Comparison of ENCODE assay signal across 2 cellular contexts in the genomic region with DNA sequence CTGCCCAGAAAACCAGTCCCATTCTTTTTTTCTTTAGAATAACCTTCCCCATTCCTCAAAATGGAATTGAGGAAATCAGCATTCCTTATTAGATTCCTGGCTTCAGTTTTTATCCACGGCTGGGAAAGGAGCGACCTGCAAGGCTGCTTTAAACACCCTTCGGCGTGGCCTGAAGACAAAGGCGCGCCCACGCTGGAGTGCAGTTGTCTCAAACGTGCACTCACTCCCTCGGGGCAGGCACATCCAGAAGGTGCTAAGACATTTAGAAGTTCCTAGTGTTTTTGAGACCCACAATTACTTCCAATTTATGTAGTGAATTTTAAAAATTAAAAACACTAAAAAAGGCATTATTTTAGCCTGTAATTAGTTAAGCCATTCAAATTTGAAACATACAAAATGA. TPM values are rescaled to one million over a fixed set of nuclear protein-coding genes. Genes with fewer than 3 reads are reported as not detected.
"Had no signal": no experiment of that assay in that cellular context is flagged by ENCODE, and none has a peak within 500 bp of the region (broad histone marks: within the 10 kb centered on the region; RNA-seq: fewer than 3 reads in every experiment).

No MANE protein-coding gene starts in this region.

RNA-seq across cellular contexts. Expression of a gene that starts 31.6 kb away (rescaled TPM):
- total RNA-seq: G401, GM12878 had no signal
